ENCODE assay signal across 8 cellular contexts in the genomic region with DNA sequence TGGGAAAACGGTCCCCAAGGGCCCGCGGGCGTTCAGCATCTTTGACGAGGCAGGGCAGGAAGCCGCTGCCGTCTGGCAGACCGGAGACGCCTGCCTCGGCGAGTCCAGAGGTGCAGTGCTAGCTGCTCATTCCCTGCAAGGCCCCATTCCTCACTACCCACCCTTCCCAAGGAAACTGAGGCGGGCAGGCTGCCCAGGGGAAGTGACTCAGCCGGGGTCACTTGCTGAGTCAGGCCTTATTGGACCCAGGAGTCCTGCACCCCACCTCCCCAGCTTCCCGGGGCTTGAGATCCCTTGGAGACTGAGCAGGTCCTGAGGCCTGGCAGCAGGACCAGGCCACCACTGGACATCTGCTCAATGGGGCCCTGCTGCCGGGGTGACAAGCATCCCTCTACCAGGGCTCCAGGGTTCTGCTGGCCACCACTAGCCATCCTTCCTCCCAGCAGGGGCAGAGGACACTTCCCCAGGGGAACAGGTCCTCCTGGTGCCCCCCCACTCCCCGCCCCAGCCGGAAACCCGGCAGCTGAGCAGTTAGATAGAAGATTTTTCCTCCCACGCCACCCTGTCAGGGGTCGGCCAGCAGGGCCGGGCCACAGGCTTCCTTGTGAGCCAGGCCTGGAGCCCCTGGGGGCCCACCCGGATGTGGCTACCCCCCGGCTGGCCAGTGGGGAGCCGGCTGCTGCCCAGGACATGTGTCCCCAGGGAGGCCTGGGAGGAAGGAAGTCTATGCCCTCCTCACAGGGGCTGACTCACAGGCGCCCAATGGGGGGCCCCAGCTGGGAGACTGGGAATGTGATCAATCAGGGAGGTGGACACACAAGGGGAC. TPM values are rescaled to one million over a fixed set of nuclear protein-coding genes. Genes with fewer than 3 reads are reported as not detected.
A peak's percentile ranks its signal among the peaks of the same experiment; 100 is the strongest.
DNase-seq lines count a peak whose midpoint lies in the region; ATAC-seq, FAIRE-seq and TF ChIP-seq lines count a peak whose summit lies in the region.

No MANE protein-coding gene starts in this region.

- H3K4me3 Mint-ChIP-seq in CD8-positive, alpha-beta T cell: peak overlapping the region; percentile 64

- DNase-seq in CD8-positive, alpha-beta T cell: no peak
- DNase-seq in MG63 (peak; percentile 94), adipocyte (ENCODE audit: low read depth) (peak; percentile 79), keratinocyte (ENCODE audit: low read depth, low spot score) (no peak), substantia nigra (lab: John Stamatoyannopoulos, UW) (peak in 22 of 49 donors; percentile 13 to 69 (median 36)), GM13977 (ENCODE audit: low spot score) (no peak), NCI-H1048 (lab: John Stamatoyannopoulos, UW) (no peak)

- no peak for ATAC-seq in CD8-positive, alpha-beta T cell
- ATAC-seq in GM21367 (IDR thresholded peaks at IDR 0.05; ENCODE audit: unreplicated experiment): no peak

- no peak for FAIRE-seq in keratinocyte (lab: Jason Lieb, UNC)

- H3K36me3 ChIP-seq in CD8-positive, alpha-beta T cell (ENCODE audit: insufficient read depth, low read length): no peaks in the 10 kb centered on the region
- H3K36me3 ChIP-seq in MG63 (no peaks in the 10 kb centered on the region; the same call in 1 of the 2 replicates), adipocyte (ENCODE audit: control insufficient read depth, insufficient read depth, low read length, severe bottlenecking) (no peaks in the 10 kb centered on the region), keratinocyte (ENCODE audit: control insufficient read depth in 2 of 2, extremely low read depth in 1 of 2, insufficient read depth in 2 of 2, low read length in 2 of 2) (peaks cover 0 to 11% of the 10 kb centered on the region in 2 experiments)

- peaks cover 11% of the 10 kb centered on the region for H4K20me1 ChIP-seq in keratinocyte (ENCODE audit: control insufficient read depth, extremely low read depth, insufficient read depth, low read length)

- peak overlapping the region; percentile 33 for H3K4me3 ChIP-seq in CD8-positive, alpha-beta T cell (ENCODE audit: low read depth, low read length)
- H3K4me3 ChIP-seq in MG63 (peak overlapping the region; percentile 17), adipocyte (ENCODE audit: low read length) (peak overlapping the region; percentile 27), keratinocyte (ENCODE audit: control insufficient read depth in 2 of 3, extremely low read depth in 1 of 3, insufficient read depth in 2 of 3, low read depth in 1 of 3, low read length in 3 of 3) (no peak overlapping the region)

- H3K79me2 ChIP-seq in keratinocyte (ENCODE audit: control insufficient read depth, insufficient read depth, low read length): peaks cover 70% of the 10 kb centered on the region

- no peak for TF ChIP-seq CTCF in CD8-positive, alpha-beta T cell (IDR thresholded peaks at IDR 0.05)
- TF ChIP-seq CTCF in keratinocyte (optimal IDR thresholded peaks at IDR 0.05 in 1 of 3, IDR thresholded peaks at IDR 0.05 in 1 of 3, conservative IDR thresholded peaks at IDR 0.05 in 1 of 3; ENCODE audit: extremely low read depth in 1 of 3, insufficient read depth in 2 of 3, low read length in 3 of 3): no peak
- TF ChIP-seq CTCF in GM13977 (IDR thresholded peaks at IDR 0.05; ENCODE audit: extremely low read depth, insufficient read depth, missing control alignments): no peak

- H3K36me3 Mint-ChIP-seq in CD8-positive, alpha-beta T cell: peaks cover 2% of the 10 kb centered on the region

- H2AFZ ChIP-seq in keratinocyte (ENCODE audit: control insufficient read depth, low read length): no peak overlapping the region

- no peak overlapping the region for H3K27ac ChIP-seq in CD8-positive, alpha-beta T cell (ENCODE audit: low read depth, low read length)
- H3K27ac ChIP-seq in keratinocyte (ENCODE audit: control insufficient read depth, insufficient read depth, low read length) (no peak overlapping the region), substantia nigra (ENCODE audit: low read depth, low read length, poor library complexity, severe bottlenecking) (peak overlapping the region; percentile 72)

- dilution Hi-C loops in keratinocyte (cut with MboI; ENCODE audit: extremely low pct_ligation_motif_present, low sequenced_read_pairs): no loop called here

- H3K9me3 ChIP-seq in CD8-positive, alpha-beta T cell (ENCODE audit: low read length): no peaks in the 10 kb centered on the region
- no peaks in the 10 kb centered on the region for H3K9me3 ChIP-seq in MG63
- H3K9me3 ChIP-seq in adipocyte (ENCODE audit: control insufficient read depth, low read length): no peaks in the 10 kb centered on the region
- H3K9me3 ChIP-seq in keratinocyte (ENCODE audit: control insufficient read depth, low read depth, low read length): no peaks in the 10 kb centered on the region

- CTCF ChIA-PET in CD8-positive, alpha-beta T cell (lab: Charles Lee): interaction anchor here (1.8 to 22.4 kb wide), 3 partner anchors 11 to 41 kb away, joined by 4 to 1191 read pairs (median 107); no protein-coding TSS in a partner anchor

- in situ Hi-C loops in GM13977 (cut with MboI; ENCODE audit: low pct_unique_long_range_greater_than_20kb, low sequenced_read_pairs, unreplicated experiment): no loop called here

- no peaks in the 10 kb centered on the region for H3K27me3 ChIP-seq in CD8-positive, alpha-beta T cell (ENCODE audit: insufficient read depth, low read length)
- H3K27me3 ChIP-seq in MG63 (no peaks in the 10 kb centered on the region), adipocyte (replicated peaks; ENCODE audit: control insufficient read depth, insufficient read depth, low read length) (no peaks in the 10 kb centered on the region), keratinocyte (ENCODE audit: control insufficient read depth, extremely low read depth, insufficient read depth, low read length) (no peaks in the 10 kb centered on the region)

- intact Hi-C loops in CD8-positive, alpha-beta T cell (cut with DNase I, micrococcal nuclease): loop anchor here (5.0 to 10.0 kb wide), 4 partner anchors 185 to 1285 kb away; a partner anchor contains a TSS

- peak overlapping the region; percentile 89 for H3K27ac Mint-ChIP-seq in CD8-positive, alpha-beta T cell

- peaks cover 80% of the 10 kb centered on the region for H3K4me1 ChIP-seq in CD8-positive, alpha-beta T cell (ENCODE audit: insufficient read depth, low read length)
- H3K4me1 ChIP-seq in adipocyte (ENCODE audit: control insufficient read depth, insufficient read depth, low read length): peaks cover 74% of the 10 kb centered on the region
- H3K4me1 ChIP-seq in keratinocyte (ENCODE audit: control insufficient read depth, extremely low read depth, insufficient read depth, low read length): peaks cover 41% of the 10 kb centered on the region

- peaks cover 4% of the 10 kb centered on the region for H3K9me1 ChIP-seq in keratinocyte (ENCODE audit: control insufficient read depth, extremely low read depth, insufficient read depth, low read length)

- H3K9ac ChIP-seq in adipocyte (ENCODE audit: low read length) (peak overlapping the region; percentile 57), keratinocyte (ENCODE audit: control insufficient read depth, extremely low read depth, insufficient read depth, low read length) (no peak overlapping the region)

- no peaks in the 10 kb centered on the region for H3K9me3 Mint-ChIP-seq in CD8-positive, alpha-beta T cell

- POLR2A ChIA-PET in CD8-positive, alpha-beta T cell (lab: Charles Lee): interaction anchor here (1.0 to 8.9 kb wide), 6 partner anchors 11 to 42 kb away, joined by 3 to 34 read pairs (median 5); no protein-coding TSS in a partner anchor

- peaks cover 76% of the 10 kb centered on the region for H3K4me1 Mint-ChIP-seq in CD8-positive, alpha-beta T cell (ENCODE audit: low read depth)

- H3K4me2 ChIP-seq in keratinocyte (ENCODE audit: control insufficient read depth, extremely low read depth, insufficient read depth, low read depth, low read length): peak overlapping the region; percentile 67

- no peaks in the 10 kb centered on the region for H3K27me3 Mint-ChIP-seq in CD8-positive, alpha-beta T cell (ENCODE audit: low read depth)

RNA-seq across cellular contexts. Expression of a gene that starts 3.9 kb away (rescaled TPM):
- 10 to 100 TPM; 48.7 to 48.8 TPM for total RNA-seq in CD8-positive, alpha-beta T cell
- 12.8 and 15.8 TPM in 2 replicates for total RNA-seq in MG63 (2014; rRNA removed; shearing (Covaris generic); ENCODE audit: low replicate concordance)
- polyA plus RNA-seq in keratinocyte: 4.2 to 11.3 TPM (median 7.7 TPM) in 3 replicates
- polyA plus RNA-seq in keratinocyte (2011; ENCODE audit: low read depth): 0.30 TPM
- 7.7 and 8.1 TPM in 2 replicates for polyA plus RNA-seq in keratinocyte (2011; cell fraction: cytosol; rRNA removed)
- polyA plus RNA-seq in keratinocyte (2011; cell fraction: nucleus; rRNA removed): 7.7 and 8.3 TPM in 2 replicates
- polyA plus RNA-seq in keratinocyte (2012; ENCODE audit: low replicate concordance): 0.87 and 7.8 TPM in 2 replicates
- polyA minus RNA-seq in keratinocyte: 4.7 to 21.2 TPM (median 7.5 TPM) in 3 replicates
- 9.0 TPM for polyA minus RNA-seq in keratinocyte (2011; cell fraction: cytosol; rRNA and poly(A)+ RNA removed)
- polyA minus RNA-seq in keratinocyte (2011; cell fraction: nucleus; rRNA and poly(A)+ RNA removed): 4.4 and 6.1 TPM in 2 replicates

RNA-seq across cellular contexts. Expression of a gene that starts 40.7 kb away (rescaled TPM):
- total RNA-seq in CD8-positive, alpha-beta T cell: under 1 TPM; 0.79 to 0.83 TPM
- total RNA-seq in MG63 (2014; rRNA removed; shearing (Covaris generic); ENCODE audit: low replicate concordance): 11.2 and 12.6 TPM in 2 replicates
- polyA plus RNA-seq in keratinocyte: 1.7 to 3.9 TPM (median 3.3 TPM) in 3 replicates
- polyA plus RNA-seq in keratinocyte (2011; ENCODE audit: low read depth): 1.5 TPM
- polyA plus RNA-seq in keratinocyte (2011; cell fraction: cytosol; rRNA removed): 2.2 and 5.5 TPM in 2 replicates
- polyA plus RNA-seq in keratinocyte (2011; cell fraction: nucleus; rRNA removed): 4.0 and 7.5 TPM in 2 replicates
- 5.4 and 10.2 TPM in 2 replicates for polyA plus RNA-seq in keratinocyte (2012; ENCODE audit: low replicate concordance)
- 1.6 to 3.0 TPM (median 2.3 TPM) in 3 replicates for polyA minus RNA-seq in keratinocyte
- 6.1 TPM for polyA minus RNA-seq in keratinocyte (2011; cell fraction: cytosol; rRNA and poly(A)+ RNA removed)
- polyA minus RNA-seq in keratinocyte (2011; cell fraction: nucleus; rRNA and poly(A)+ RNA removed): 4.1 and 5.8 TPM in 2 replicates

Comparison
In these comparisons a context has a peak if more than half of its experiments do, and no peak if none do; other contexts are left out.
1. DNase-seq: peak in MG63 (single experiment) and adipocyte (single experiment); none in CD8-positive, alpha-beta T cell (0 of 7), keratinocyte (single experiment), GM13977 (single experiment) and NCI-H1048 (single experiment).
2. H3K4me3 ChIP-seq: peak in CD8-positive, alpha-beta T cell (single experiment), MG63 (single experiment) and adipocyte (single experiment); none in keratinocyte (0 of 3).